Comparison of ENCODE assay signal across 1 cellular context in genomic region chr11:126339866-126340434, GRCh38.
TF ChIP-seq lines count a peak whose summit lies in the region.

No MANE protein-coding gene starts in this region.

TF ChIP-seq in WTC11, 78 proteins besides CTCF, POLR2A, EP300 and RAD21 (continued from another document):
- TF ChIP-seq IRF1 (CRISPR knock-in tag; IDR thresholded peaks at IDR 0.05) = no peak
- TF ChIP-seq TEAD4 (CRISPR knock-in tag; IDR thresholded peaks at IDR 0.05) = no peak
- no peak for TF ChIP-seq NR3C1 (CRISPR knock-in tag; conservative IDR thresholded peaks at IDR 0.05; ENCODE audit: low read depth)
- TF ChIP-seq GABPB1 (CRISPR knock-in tag; IDR thresholded peaks at IDR 0.05) = no peak
